Comparison of ENCODE assay signal across 8 cellular contexts in genomic region chr9:107637421-107638420, GRCh38.
DNase-seq lines count a peak whose midpoint lies in the region; ATAC-seq and TF ChIP-seq lines count a peak whose summit lies in the region.

No MANE protein-coding gene starts in this region.

- intact Hi-C loops in right lobe of liver (cut with DNase I): no loop called here

- peaks cover 25 to 49% of the 10 kb centered on the region in 2 donors for H3K4me1 Mint-ChIP-seq in stimulated activated naive B cell treated with anti-CD40 and anti-IgM and Interleukin-4, amounts not matched to agents 10 μg/mL and 1 μg/mL and 100 μg/mL, for 72 hours

- H3K79me2 ChIP-seq in ACC112 (ENCODE audit: control insufficient read depth, insufficient read depth, low read length, unreplicated experiment): no peaks in the 10 kb centered on the region

- H3K27ac ChIP-seq in ACC112 (ENCODE audit: low read depth, low read length) (peak overlapping the region; percentile 96), Peyer's patch (peak overlapping the region; percentile 70 to 92 (median 87)), right lobe of liver (peak overlapping the region; percentile 61 to 84 (median 66))

- TF ChIP-seq CTCF in GM20000 (IDR thresholded peaks at IDR 0.05; ENCODE audit: extremely low read depth, missing control alignments) (no peak), Peyer's patch (IDR thresholded peaks at IDR 0.05) (no peak), right lobe of liver (IDR thresholded peaks at IDR 0.05) (peak in 1 of 4 donors; percentile 8)

- no peaks in the 10 kb centered on the region for H3K36me3 ChIP-seq in ACC112 (ENCODE audit: insufficient read depth, low read length)
- no peaks in the 10 kb centered on the region for H3K36me3 ChIP-seq in Peyer's patch
- H3K36me3 ChIP-seq in endocrine pancreas (ENCODE audit: control insufficient read depth, insufficient read depth, low read length): no peaks in the 10 kb centered on the region
- H3K36me3 ChIP-seq in right lobe of liver: no peaks in the 10 kb centered on the region

- 1% methylated on average over 34 of the region's 67 CpGs for WGBS in right lobe of liver (ENCODE audit: insufficient coverage, low coverage, low lambda C conversion rate, missing lambda C conversion rate)

- H3K27me3 ChIP-seq in ACC112 (ENCODE audit: insufficient read depth, low read length): no peaks in the 10 kb centered on the region
- no peaks in the 10 kb centered on the region for H3K27me3 ChIP-seq in Peyer's patch
- H3K27me3 ChIP-seq in endocrine pancreas (ENCODE audit: control insufficient read depth, insufficient read depth, low read length): peaks cover 8% of the 10 kb centered on the region
- no peaks in the 10 kb centered on the region for H3K27me3 ChIP-seq in right lobe of liver

- DNase-seq in GM20000 (ENCODE audit: low spot score) (peak; percentile 67), Peyer's patch (peak; percentile 43 to 88 (median 75)), right lobe of liver (peak; percentile 71 to 83 (median 82)), NCI-H82 (lab: John Stamatoyannopoulos, UW) (no peak)
- peak; percentile 15 for DNase-seq in stimulated activated naive B cell treated with anti-CD40 and anti-IgM and Interleukin-4, amounts not matched to agents 10 μg/mL and 1 μg/mL and 100 μg/mL, for 72 hours
- DNase-seq in central memory CD4-positive, alpha-beta T cell: no peak

- no peaks in the 10 kb centered on the region for H3K36me3 Mint-ChIP-seq in stimulated activated naive B cell treated with anti-CD40 and anti-IgM and Interleukin-4, amounts not matched to agents 10 μg/mL and 1 μg/mL and 100 μg/mL, for 72 hours

- peak overlapping the region; percentile 87 to 92 for H3K4me3 Mint-ChIP-seq in stimulated activated naive B cell treated with anti-CD40 and anti-IgM and Interleukin-4, amounts not matched to agents 10 μg/mL and 1 μg/mL and 100 μg/mL, for 72 hours

- H3K4me3 ChIP-seq in ACC112 (ENCODE audit: low read depth, low read length): peak overlapping the region; percentile 80
- peak overlapping the region; percentile 20 to 56 (median 38) for H3K4me3 ChIP-seq in Peyer's patch
- no peak overlapping the region for H3K4me3 ChIP-seq in endocrine pancreas (ENCODE audit: control insufficient read depth, insufficient read depth, low read length)
- peak overlapping the region; percentile 34 to 53 (median 39) for H3K4me3 ChIP-seq in right lobe of liver

- peak; percentile 70 to 74 for TF ChIP-seq POLR2A in Peyer's patch (IDR thresholded peaks at IDR 0.05)
- TF ChIP-seq POLR2A in right lobe of liver (IDR thresholded peaks at IDR 0.05): peak; percentile 84

- ATAC-seq in right lobe of liver: peak; percentile 84 to 86 (median 85)
- ATAC-seq in stimulated activated naive B cell treated with anti-CD40 and anti-IgM and Interleukin-4, amounts not matched to agents 10 μg/mL and 1 μg/mL and 100 μg/mL, for 72 hours (replicated peaks): peak; percentile 71

- H3K27ac Mint-ChIP-seq in stimulated activated naive B cell treated with anti-CD40 and anti-IgM and Interleukin-4, amounts not matched to agents 10 μg/mL and 1 μg/mL and 100 μg/mL, for 72 hours: peak overlapping the region; percentile 91

- H3K4me1 ChIP-seq in ACC112 (ENCODE audit: control insufficient read depth, insufficient read depth, low read length, unreplicated experiment) (peaks cover 31% of the 10 kb centered on the region), Peyer's patch (peaks cover 0 to 4% (median 0%) of the 10 kb centered on the region in 4 donors), endocrine pancreas (ENCODE audit: control insufficient read depth, insufficient read depth, low read length) (no peaks in the 10 kb centered on the region), right lobe of liver (peaks cover 0 to 4% (median 0%) of the 10 kb centered on the region in 4 donors)

- peaks cover 15 to 22% of the 10 kb centered on the region in 2 donors for H3K27me3 Mint-ChIP-seq in stimulated activated naive B cell treated with anti-CD40 and anti-IgM and Interleukin-4, amounts not matched to agents 10 μg/mL and 1 μg/mL and 100 μg/mL, for 72 hours

- no peaks in the 10 kb centered on the region for H3K9me3 Mint-ChIP-seq in stimulated activated naive B cell treated with anti-CD40 and anti-IgM and Interleukin-4, amounts not matched to agents 10 μg/mL and 1 μg/mL and 100 μg/mL, for 72 hours

- peak overlapping the region; percentile 30 for H3K9ac ChIP-seq in endocrine pancreas (ENCODE audit: control insufficient read depth, insufficient read depth, low read length)

- no peaks in the 10 kb centered on the region for H3K9me3 ChIP-seq in Peyer's patch
- H3K9me3 ChIP-seq in endocrine pancreas (ENCODE audit: control insufficient read depth, low read length): no peaks in the 10 kb centered on the region
- no peaks in the 10 kb centered on the region for H3K9me3 ChIP-seq in right lobe of liver

- H2AFZ ChIP-seq in ACC112 (ENCODE audit: low read length, unreplicated experiment): peak overlapping the region; percentile 17

Comparison
In these comparisons a context has a peak if more than half of its experiments do, and no peak if none do; other contexts are left out.
1. DNase-seq: peak in GM20000 (single experiment), Peyer's patch (3 of 3), right lobe of liver (3 of 3) and stimulated activated naive B cell treated with anti-CD40 and anti-IgM and Interleukin-4, amounts not matched to agents 10 μg/mL and 1 μg/mL and 100 μg/mL, for 72 hours (single experiment); none in NCI-H82 (single experiment) and central memory CD4-positive, alpha-beta T cell (single experiment).
2. Peak in every context shown above with its lines, with median percentiles within 50 percentile points of each other: H3K27ac ChIP-seq.